ENCODE assay signal across 8 cellular contexts in genomic region chr9:136110082-136111061, GRCh38.
DNase-seq lines count a peak whose midpoint lies in the region; ATAC-seq and TF ChIP-seq lines count a peak whose summit lies in the region.

No MANE protein-coding gene starts in this region.

- peaks cover 32% of the 10 kb centered on the region for H3K36me3 ChIP-seq in NT2/D1 (ENCODE audit: insufficient read depth, insufficient read length, low read length)
- peaks cover 0 to 10% (median 7%) of the 10 kb centered on the region in 5 donors for H3K36me3 ChIP-seq in subcutaneous abdominal adipose tissue (ENCODE audit: control insufficient read depth in 5 of 5, insufficient read depth in 5 of 5, low read length in 5 of 5)

- H3K9me3 ChIP-seq in NT2/D1 (ENCODE audit: insufficient read depth, low read length) (no peaks in the 10 kb centered on the region), subcutaneous abdominal adipose tissue (ENCODE audit: control insufficient read depth in 5 of 5, low read length in 5 of 5) (no peaks in the 10 kb centered on the region)

- peak overlapping the region; percentile 90 for H3K9ac ChIP-seq in NT2/D1 (ENCODE audit: insufficient read length, low read depth)
- peak overlapping the region in 1 of 5 donors; percentile 48 for H3K9ac ChIP-seq in subcutaneous abdominal adipose tissue (ENCODE audit: low read length in 5 of 5)

- H3K27ac ChIP-seq in layer of hippocampus (ENCODE audit: low read depth, low read length) = peak overlapping the region; percentile 78
- no peak overlapping the region for H3K27ac ChIP-seq in subcutaneous abdominal adipose tissue (ENCODE audit: low read depth, low read length)

- H3K27me3 ChIP-seq in NT2/D1 (ENCODE audit: insufficient read depth, insufficient read length) = no peaks in the 10 kb centered on the region
- H3K27me3 ChIP-seq in layer of hippocampus (ENCODE audit: control insufficient read depth, insufficient read depth, low read length) = no peaks in the 10 kb centered on the region
- no peaks in the 10 kb centered on the region for H3K27me3 ChIP-seq in subcutaneous abdominal adipose tissue (ENCODE audit: control insufficient read depth in 5 of 5, insufficient read depth in 4 of 5, low read length in 5 of 5)

- no peak for DNase-seq in NT2/D1 (ENCODE audit: low read depth, low spot score)
- DNase-seq in astrocyte of the spinal cord (ENCODE audit: low read depth, low spot score) = peak; percentile 31
- no peak for DNase-seq in islet precursor cell

- H3K4me1 ChIP-seq in NT2/D1 (ENCODE audit: insufficient read depth, insufficient read length) (peaks cover 51% of the 10 kb centered on the region), subcutaneous abdominal adipose tissue (ENCODE audit: control insufficient read depth in 5 of 5, insufficient read depth in 5 of 5, low read length in 5 of 5) (peaks cover 12 to 67% (median 48%) of the 10 kb centered on the region in 5 donors)

- H3K4me3 ChIP-seq in NT2/D1 (ENCODE audit: insufficient read length, low read depth) (peak overlapping the region; percentile 66), astrocyte of the spinal cord (ENCODE audit: low read depth, low read length) (peak overlapping the region; percentile 0), subcutaneous abdominal adipose tissue (ENCODE audit: low read depth in 1 of 5, low read length in 5 of 5) (peak overlapping the region in 4 of 5 donors; percentile 11 to 54 (median 41))

- in situ Hi-C loops in astrocyte of the spinal cord (cut with HindIII; ENCODE audit: low sequenced_read_pairs) = no loop called here

- ATAC-seq in HG03571 (IDR thresholded peaks at IDR 0.05; ENCODE audit: unreplicated experiment) (no peak), HG03039 (IDR thresholded peaks at IDR 0.05; ENCODE audit: unreplicated experiment) (no peak)

- TF ChIP-seq CTCF in GM12873 (IDR thresholded peaks at IDR 0.05; ENCODE audit: insufficient read depth, low read depth, low read length, missing control alignments) = peak; percentile 38
- TF ChIP-seq CTCF in astrocyte of the spinal cord (IDR thresholded peaks at IDR 0.05; ENCODE audit: low read depth, low read length) = peak; percentile 40

Comparison
In these comparisons a context has a peak if more than half of its experiments do, and no peak if none do; other contexts are left out.
1. H3K4me3 ChIP-seq: peak in every context shown above with its lines; median percentile 66 in NT2/D1; 41 in subcutaneous abdominal adipose tissue; 0 in astrocyte of the spinal cord.